In the genomic region with DNA sequence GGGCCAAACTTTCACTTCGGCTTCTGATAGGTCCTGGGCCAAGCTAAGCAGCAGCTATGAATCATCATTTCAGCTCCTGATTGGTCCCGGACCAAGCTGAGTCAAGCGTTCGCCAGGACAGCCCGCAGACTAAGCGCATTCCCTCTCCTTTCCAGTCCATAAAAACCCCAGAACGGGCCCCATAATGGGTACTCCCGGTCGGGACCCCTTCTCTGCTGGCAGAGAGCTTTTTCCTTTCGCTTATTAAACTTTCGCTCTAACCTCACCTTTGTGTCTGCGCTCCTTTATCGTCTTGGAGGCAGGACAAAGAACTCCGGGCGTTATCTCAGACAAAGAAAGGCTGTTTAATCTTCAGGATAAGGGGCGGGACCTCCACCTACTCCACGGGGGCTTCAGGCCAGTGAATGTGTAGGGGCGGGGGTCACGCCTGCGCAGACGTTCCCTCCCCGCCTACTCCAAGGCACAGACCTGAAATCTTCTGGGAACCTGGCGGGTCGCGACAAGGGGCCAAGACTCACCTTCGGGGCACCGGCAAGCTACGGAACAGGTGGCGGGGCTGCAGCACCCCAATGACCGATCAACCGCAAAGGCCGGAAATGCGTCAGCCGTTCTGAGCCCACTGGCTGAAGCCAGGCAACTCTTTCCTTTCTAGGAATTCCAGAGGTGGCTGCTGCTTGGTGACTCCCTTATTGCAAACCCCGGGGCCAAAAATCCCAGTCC, we compare ENCODE assay signal across 1 cellular context.
TF ChIP-seq lines count a peak whose summit lies in the region.

Gene ZSCAN31, minus strand, starts transcription at position 585 of the 720 bp plus-strand sequence. CDS start 6,465 bp downstream, outside the sequence.

TF ChIP-seq in SK-N-SH, 30 proteins besides CTCF, POLR2A, EP300 and RAD21 (continued from another document):
- TF ChIP-seq USF2 (IDR thresholded peaks at IDR 0.05; ENCODE audit: borderline replicate concordance, low read depth, low read length) (no peak), NFIC (IDR thresholded peaks at IDR 0.05; ENCODE audit: borderline replicate concordance) (peak; percentile 54; the same call in 1 of the 2 replicates), GATA2 (CRISPR knock-in tag; IDR thresholded peaks at IDR 0.05) (0 out of 2 replicates have a peak, but pooled peaks have one; percentile 18), MXI1 (IDR thresholded peaks at IDR 0.05; ENCODE audit: low read depth, low read length) (0 out of 2 replicates have a peak, but pooled peaks have one; percentile 16), TAF1 (IDR thresholded peaks at IDR 0.05; ENCODE audit: borderline replicate concordance, low read depth, low read length) (peak; percentile 68), RCOR1 (IDR thresholded peaks at IDR 0.05; ENCODE audit: low read length) (no peak; the same call in 1 of the 2 replicates), EZH2phosphoT487 (IDR thresholded peaks at IDR 0.05; ENCODE audit: borderline replicate concordance, low read depth) (no peak), GABPA (IDR thresholded peaks at IDR 0.05; ENCODE audit: low read depth) (peak; percentile 63), MAX (IDR thresholded peaks at IDR 0.05; ENCODE audit: low read depth) (peak; percentile 29), TEAD4 (IDR thresholded peaks at IDR 0.05; ENCODE audit: borderline replicate concordance, insufficient read depth) (no peak), FOSL2 (IDR thresholded peaks at IDR 0.05; ENCODE audit: borderline replicate concordance, low read depth) (peak; percentile 77), NRF1 (IDR thresholded peaks at IDR 0.05; ENCODE audit: low read depth, low read length) (peak; percentile 72), RFX5 (IDR thresholded peaks at IDR 0.05; ENCODE audit: low read length) (peak; percentile 87), FOXM1 (IDR thresholded peaks at IDR 0.05; ENCODE audit: low read depth) (no peak), SMC3 (IDR thresholded peaks at IDR 0.05; ENCODE audit: low read depth, low read length) (no peak)
- TF ChIP-seq, protein P1, sequence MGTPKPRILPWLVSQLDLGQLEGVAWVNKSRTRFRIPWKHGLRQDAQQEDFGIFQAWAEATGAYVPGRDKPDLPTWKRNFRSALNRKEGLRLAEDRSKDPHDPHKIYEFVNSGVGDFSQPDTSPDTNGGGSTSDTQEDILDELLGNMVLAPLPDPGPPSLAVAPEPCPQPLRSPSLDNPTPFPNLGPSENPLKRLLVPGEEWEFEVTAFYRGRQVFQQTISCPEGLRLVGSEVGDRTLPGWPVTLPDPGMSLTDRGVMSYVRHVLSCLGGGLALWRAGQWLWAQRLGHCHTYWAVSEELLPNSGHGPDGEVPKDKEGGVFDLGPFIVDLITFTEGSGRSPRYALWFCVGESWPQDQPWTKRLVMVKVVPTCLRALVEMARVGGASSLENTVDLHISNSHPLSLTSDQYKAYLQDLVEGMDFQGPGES (IDR thresholded peaks at IDR 0.05; ENCODE audit: low read depth, low read length): no peak; the same call in 1 of the 2 replicates
- TF ChIP-seq, protein P2, sequence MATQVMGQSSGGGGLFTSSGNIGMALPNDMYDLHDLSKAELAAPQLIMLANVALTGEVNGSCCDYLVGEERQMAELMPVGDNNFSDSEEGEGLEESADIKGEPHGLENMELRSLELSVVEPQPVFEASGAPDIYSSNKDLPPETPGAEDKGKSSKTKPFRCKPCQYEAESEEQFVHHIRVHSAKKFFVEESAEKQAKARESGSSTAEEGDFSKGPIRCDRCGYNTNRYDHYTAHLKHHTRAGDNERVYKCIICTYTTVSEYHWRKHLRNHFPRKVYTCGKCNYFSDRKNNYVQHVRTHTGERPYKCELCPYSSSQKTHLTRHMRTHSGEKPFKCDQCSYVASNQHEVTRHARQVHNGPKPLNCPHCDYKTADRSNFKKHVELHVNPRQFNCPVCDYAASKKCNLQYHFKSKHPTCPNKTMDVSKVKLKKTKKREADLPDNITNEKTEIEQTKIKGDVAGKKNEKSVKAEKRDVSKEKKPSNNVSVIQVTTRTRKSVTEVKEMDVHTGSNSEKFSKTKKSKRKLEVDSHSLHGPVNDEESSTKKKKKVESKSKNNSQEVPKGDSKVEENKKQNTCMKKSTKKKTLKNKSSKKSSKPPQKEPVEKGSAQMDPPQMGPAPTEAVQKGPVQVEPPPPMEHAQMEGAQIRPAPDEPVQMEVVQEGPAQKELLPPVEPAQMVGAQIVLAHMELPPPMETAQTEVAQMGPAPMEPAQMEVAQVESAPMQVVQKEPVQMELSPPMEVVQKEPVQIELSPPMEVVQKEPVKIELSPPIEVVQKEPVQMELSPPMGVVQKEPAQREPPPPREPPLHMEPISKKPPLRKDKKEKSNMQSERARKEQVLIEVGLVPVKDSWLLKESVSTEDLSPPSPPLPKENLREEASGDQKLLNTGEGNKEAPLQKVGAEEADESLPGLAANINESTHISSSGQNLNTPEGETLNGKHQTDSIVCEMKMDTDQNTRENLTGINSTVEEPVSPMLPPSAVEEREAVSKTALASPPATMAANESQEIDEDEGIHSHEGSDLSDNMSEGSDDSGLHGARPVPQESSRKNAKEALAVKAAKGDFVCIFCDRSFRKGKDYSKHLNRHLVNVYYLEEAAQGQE (IDR thresholded peaks at IDR 0.05; ENCODE audit: low read depth, low read length): no peak
- TF ChIP-seq, protein P3, sequence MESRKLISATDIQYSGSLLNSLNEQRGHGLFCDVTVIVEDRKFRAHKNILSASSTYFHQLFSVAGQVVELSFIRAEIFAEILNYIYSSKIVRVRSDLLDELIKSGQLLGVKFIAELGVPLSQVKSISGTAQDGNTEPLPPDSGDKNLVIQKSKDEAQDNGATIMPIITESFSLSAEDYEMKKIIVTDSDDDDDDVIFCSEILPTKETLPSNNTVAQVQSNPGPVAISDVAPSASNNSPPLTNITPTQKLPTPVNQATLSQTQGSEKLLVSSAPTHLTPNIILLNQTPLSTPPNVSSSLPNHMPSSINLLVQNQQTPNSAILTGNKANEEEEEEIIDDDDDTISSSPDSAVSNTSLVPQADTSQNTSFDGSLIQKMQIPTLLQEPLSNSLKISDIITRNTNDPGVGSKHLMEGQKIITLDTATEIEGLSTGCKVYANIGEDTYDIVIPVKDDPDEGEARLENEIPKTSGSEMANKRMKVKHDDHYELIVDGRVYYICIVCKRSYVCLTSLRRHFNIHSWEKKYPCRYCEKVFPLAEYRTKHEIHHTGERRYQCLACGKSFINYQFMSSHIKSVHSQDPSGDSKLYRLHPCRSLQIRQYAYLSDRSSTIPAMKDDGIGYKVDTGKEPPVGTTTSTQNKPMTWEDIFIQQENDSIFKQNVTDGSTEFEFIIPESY (IDR thresholded peaks at IDR 0.05; ENCODE audit: borderline replicate concordance, low read depth): no peak
- TF ChIP-seq, protein P4, sequence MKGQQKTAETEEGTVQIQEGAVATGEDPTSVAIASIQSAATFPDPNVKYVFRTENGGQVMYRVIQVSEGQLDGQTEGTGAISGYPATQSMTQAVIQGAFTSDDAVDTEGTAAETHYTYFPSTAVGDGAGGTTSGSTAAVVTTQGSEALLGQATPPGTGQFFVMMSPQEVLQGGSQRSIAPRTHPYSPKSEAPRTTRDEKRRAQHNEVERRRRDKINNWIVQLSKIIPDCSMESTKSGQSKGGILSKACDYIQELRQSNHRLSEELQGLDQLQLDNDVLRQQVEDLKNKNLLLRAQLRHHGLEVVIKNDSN (IDR thresholded peaks at IDR 0.05; ENCODE audit: borderline replicate concordance, low read depth): no peak
